1 cellular context compared by ENCODE assay signal in genomic region chr11:62841361-62842170, GRCh38.
A peak's percentile ranks its signal among the peaks of the same experiment; 100 is the strongest.
TF ChIP-seq lines count a peak whose summit lies in the region.

No MANE protein-coding gene starts in this region.

TF ChIP-seq in K562, 482 proteins besides CTCF, POLR2A, EP300 and RAD21 (continued from another document and continues in another):
- TF ChIP-seq SPI1 (IDR thresholded peaks at IDR 0.05; ENCODE audit: borderline replicate concordance, low read depth, low read length) (no peak), ZNF766 (CRISPR knock-in tag; conservative IDR thresholded peaks at IDR 0.05) (peak; percentile 78), ZNF3 (CRISPR knock-in tag; IDR thresholded peaks at IDR 0.05) (peak; percentile 100), ZNF717 (CRISPR knock-in tag; IDR thresholded peaks at IDR 0.05) (peak; percentile 100), ZNF174 (CRISPR knock-in tag; IDR thresholded peaks at IDR 0.05) (peak; percentile 98), GATA2 (CRISPR knock-in tag; IDR thresholded peaks at IDR 0.05) (peak; percentile 96), TRIM24 (IDR thresholded peaks at IDR 0.05) (peak; percentile 48 to 80; a peak in 3 of 4 replicates), DMBX1 (CRISPR knock-in tag; IDR thresholded peaks at IDR 0.05; ENCODE audit: borderline replicate concordance) (0 out of 2 replicates have a peak, but pooled peaks have one; percentile 73), ATF4 (CRISPR knock-in tag; IDR thresholded peaks at IDR 0.05) (peak; percentile 99), NEUROD1 (IDR thresholded peaks at IDR 0.05; ENCODE audit: borderline replicate concordance, low read depth, low read length, partially characterized antibody) (peak; percentile 90), PATZ1 (CRISPR knock-in tag; IDR thresholded peaks at IDR 0.05; ENCODE audit: borderline replicate concordance) (peak; percentile 100), SFPQ (IDR thresholded peaks at IDR 0.05; ENCODE audit: low read depth, low read length) (peak; percentile 3; the same call in 1 of the 2 replicates), PTRF (tag; IDR thresholded peaks at IDR 0.05) (no peak), USF1 (CRISPR knock-in tag; IDR thresholded peaks at IDR 0.05) (no peak), RBM34 (IDR thresholded peaks at IDR 0.05; ENCODE audit: borderline replicate concordance, insufficient read depth, low read length) (no peak), CXXC5 (CRISPR knock-in tag; IDR thresholded peaks at IDR 0.05) (peak; percentile 85), CBX3 (IDR thresholded peaks at IDR 0.05; ENCODE audit: borderline replicate concordance in 1 of 2, low read length in 2 of 2) (peak in 1 of 2 experiments; percentile 93; a peak in 2 of 3 replicates), POLR2G (IDR thresholded peaks at IDR 0.05; ENCODE audit: low read depth, low read length) (peak; percentile 58), ZNF778 (CRISPR knock-in tag; IDR thresholded peaks at IDR 0.05) (peak; percentile 97), KAT7 (CRISPR knock-in tag; IDR thresholded peaks at IDR 0.05; ENCODE audit: borderline replicate concordance) (no peak; the same call in 1 of the 2 replicates), PPARD (CRISPR knock-in tag; IDR thresholded peaks at IDR 0.05) (peak; percentile 73; the same call in 1 of the 2 replicates), MYBL2 (IDR thresholded peaks at IDR 0.05; ENCODE audit: low read depth) (peak; percentile 66; the same call in 1 of the 2 replicates), MYBL2 (CRISPR knock-in tag; IDR thresholded peaks at IDR 0.05; ENCODE audit: borderline replicate concordance) (no peak), ZNF561 (CRISPR knock-in tag; conservative IDR thresholded peaks at IDR 0.05) (peak; percentile 98), TCF15 (CRISPR knock-in tag; IDR thresholded peaks at IDR 0.05) (peak; percentile 91), ZNF408 (CRISPR knock-in tag; IDR thresholded peaks at IDR 0.05; ENCODE audit: low read depth) (peak; percentile 91), SREBF2 (CRISPR knock-in tag; IDR thresholded peaks at IDR 0.05) (0 out of 2 replicates have a peak, but pooled peaks have one; percentile 62), MECOM (CRISPR knock-in tag; IDR thresholded peaks at IDR 0.05) (peak; percentile 79), CBFA2T2 (conservative IDR thresholded peaks at IDR 0.05) (peak; percentile 61), BCL6 (CRISPR knock-in tag; IDR thresholded peaks at IDR 0.05) (peak; percentile 94), U2AF2 (optimal IDR thresholded peaks at IDR 0.05; ENCODE audit: low read depth, low read length) (no peak), ZBTB8A (IDR thresholded peaks at IDR 0.05; ENCODE audit: partially characterized antibody) (no peak), MLX (CRISPR knock-in tag; conservative IDR thresholded peaks at IDR 0.05) (peak; percentile 82 to 100; a peak in 3 of 4 replicates), ARID1B (IDR thresholded peaks at IDR 0.05) (peak; percentile 84), NCOA4 (IDR thresholded peaks at IDR 0.05; ENCODE audit: partially characterized antibody) (peak; percentile 99), POLR2AphosphoS2 (IDR thresholded peaks at IDR 0.05; ENCODE audit: low read length) (peak; percentile 100), SRSF1 (IDR thresholded peaks at IDR 0.05; ENCODE audit: low read depth, low read length) (no peak), TBL1XR1 (IDR thresholded peaks at IDR 0.05; ENCODE audit: low read length in 2 of 2) (peak; percentile 86 to 95), ZNF133 (CRISPR knock-in tag; IDR thresholded peaks at IDR 0.05) (peak; percentile 92), ZNF511 (CRISPR knock-in tag; IDR thresholded peaks at IDR 0.05) (peak; percentile 74; the same call in 1 of the 2 replicates), DIDO1 (tag; IDR thresholded peaks at IDR 0.05; ENCODE audit: low read depth) (no peak), ELK3 (CRISPR knock-in tag; IDR thresholded peaks at IDR 0.05) (peak; percentile 99), ZBTB2 (IDR thresholded peaks at IDR 0.05) (no peak), FOXA3 (CRISPR knock-in tag; conservative IDR thresholded peaks at IDR 0.05 in 1 of 2, IDR thresholded peaks at IDR 0.05 in 1 of 2) (peak; percentile 83 to 95), U2AF1 (optimal IDR thresholded peaks at IDR 0.05; ENCODE audit: low read depth, low read length) (no peak), PKNOX1 (IDR thresholded peaks at IDR 0.05) (peak; percentile 83), TOE1 (IDR thresholded peaks at IDR 0.05; ENCODE audit: borderline replicate concordance) (peak; percentile 93), TOE1 (CRISPR knock-in tag; IDR thresholded peaks at IDR 0.05; ENCODE audit: borderline replicate concordance, low read depth) (peak; percentile 99), KHSRP (IDR thresholded peaks at IDR 0.05) (peak; percentile 97), ZHX1 (conservative IDR thresholded peaks at IDR 0.05; ENCODE audit: low read length) (peak; percentile 95), PURB (CRISPR knock-in tag; IDR thresholded peaks at IDR 0.05; ENCODE audit: low read depth) (no peak), RBBP5 (IDR thresholded peaks at IDR 0.05; ENCODE audit: borderline replicate concordance, insufficient read depth, low read length, poor library complexity, severe bottlenecking) (no peak), GTF2F1 (IDR thresholded peaks at IDR 0.05; ENCODE audit: low read depth, low read length) (peak; percentile 100), ATF3 (IDR thresholded peaks at IDR 0.05) (peak; percentile 40), ATF3 (CRISPR knock-in tag; conservative IDR thresholded peaks at IDR 0.05) (peak; percentile 92), CHD2 (IDR thresholded peaks at IDR 0.05; ENCODE audit: low read depth, low read length) (peak; percentile 82), RCOR1 (IDR thresholded peaks at IDR 0.05; ENCODE audit: borderline replicate concordance in 1 of 2, low read depth in 2 of 2, low read length in 2 of 2) (peak; percentile 56 to 63; a peak in 3 of 4 replicates)
